Comparison of ENCODE assay signal across 8 cellular contexts in genomic region chr21:6374232-6374631, GRCh38.
DNase-seq lines count a peak whose midpoint lies in the region; ATAC-seq, FAIRE-seq and TF ChIP-seq lines count a peak whose summit lies in the region.
"Not testable (repeated sequence)": the region's sequence is repeated elsewhere in the genome, so short reads cannot be mapped to it uniquely, and the experiment has no call there.

No MANE protein-coding gene starts in this region.

- not testable (repeated sequence) for H4K20me1 ChIP-seq in Karpas-422 (ENCODE audit: insufficient read depth, low read depth, low read length); endothelial cell of umbilical vein (replicated peaks; ENCODE audit: control insufficient read depth, extremely low read depth, insufficient read depth, low read length)

- CTCF ChIA-PET in endothelial cell of umbilical vein (lab: Charles Lee): interaction anchor here (0.7 to 4.4 kb wide), 2 partner anchors 11 to 14 kb away, joined by 5 to 66 read pairs; no protein-coding TSS in a partner anchor

- H3K9ac ChIP-seq in Karpas-422 (ENCODE audit: low read length); endothelial cell of umbilical vein (replicated peaks; ENCODE audit: extremely low read depth, insufficient read depth, low read length); kidney (ENCODE audit: low read length in 2 of 2): not testable (repeated sequence)

- H3K4me2 ChIP-seq in Karpas-422 (ENCODE audit: low read depth, low read length, poor library complexity, severe bottlenecking); endothelial cell of umbilical vein (ENCODE audit: insufficient read depth, low read length): not testable (repeated sequence)

- not testable (repeated sequence) for BruUV-seq in endothelial cell of umbilical vein (replicated peaks; lab: Mats Ljungman, UMichigan)

- not testable (repeated sequence) for H3K27me3 ChIP-seq in CD4-positive, CD25-positive, alpha-beta regulatory T cell (ENCODE audit: control insufficient read depth, insufficient read depth, low read length); Karpas-422 (ENCODE audit: low read length); endothelial cell of umbilical vein (ENCODE audit: control insufficient read depth in 2 of 2, insufficient read depth in 2 of 2, low read length in 2 of 2); stomach

- TF ChIP-seq EP300 in stomach (IDR thresholded peaks at IDR 0.05): not testable (repeated sequence)

- H3K4me3 Mint-ChIP-seq in CD4-positive, CD25-positive, alpha-beta regulatory T cell; activated naive CD8-positive, alpha-beta T cell treated with anti-CD3 and anti-CD28 coated beads, Interleukin-2, amount 10 ng/mL, durations not matched to agents 7 days and 5 days; neural crest cell: not testable (repeated sequence)

- peak overlapping the region in 1 of 3 donors; percentile 56 for H3K27ac Mint-ChIP-seq in CD4-positive, CD25-positive, alpha-beta regulatory T cell
- H3K27ac Mint-ChIP-seq in activated naive CD8-positive, alpha-beta T cell treated with anti-CD3 and anti-CD28 coated beads, Interleukin-2, amount 10 ng/mL, durations not matched to agents 7 days and 5 days; neural crest cell (ENCODE audit: unreplicated experiment): not testable (repeated sequence)

- not testable (repeated sequence) for TF ChIP-seq POLR2A in endothelial cell of umbilical vein (IDR thresholded peaks at IDR 0.05; ENCODE audit: low read depth, low read length); stomach (IDR thresholded peaks at IDR 0.05)

- POLR2A ChIA-PET in activated naive CD8-positive, alpha-beta T cell treated with anti-CD3 and anti-CD28 coated beads, Interleukin-2, amount 10 ng/mL, durations not matched to agents 7 days and 5 days (lab: Charles Lee); endothelial cell of umbilical vein (lab: Charles Lee): not testable (repeated sequence)

- H3K9me3 Mint-ChIP-seq in CD4-positive, CD25-positive, alpha-beta regulatory T cell; activated naive CD8-positive, alpha-beta T cell treated with anti-CD3 and anti-CD28 coated beads, Interleukin-2, amount 10 ng/mL, durations not matched to agents 7 days and 5 days; neural crest cell: not testable (repeated sequence)

- not testable (repeated sequence) for H3K9me3 ChIP-seq in CD4-positive, CD25-positive, alpha-beta regulatory T cell (ENCODE audit: control insufficient read depth in 2 of 2, low read length in 2 of 2); Karpas-422 (ENCODE audit: low read length); endothelial cell of umbilical vein (replicated peaks; ENCODE audit: control insufficient read depth, insufficient read depth, low read length); kidney (ENCODE audit: control insufficient read depth in 1 of 2, low read length in 2 of 2); stomach

- intact Hi-C loops in endothelial cell of umbilical vein (cut with micrococcal nuclease); kidney (cut with DNase I); stomach (cut with DNase I; ENCODE audit: low total_unique reads): not testable (repeated sequence)

- H3K27me3 Mint-ChIP-seq in CD4-positive, CD25-positive, alpha-beta regulatory T cell; activated naive CD8-positive, alpha-beta T cell treated with anti-CD3 and anti-CD28 coated beads, Interleukin-2, amount 10 ng/mL, durations not matched to agents 7 days and 5 days: not testable (repeated sequence)
- H3K27me3 Mint-ChIP-seq in neural crest cell (ENCODE audit: low read depth): peaks cover 12% of the 10 kb centered on the region

- H3K4me3 ChIP-seq in CD4-positive, CD25-positive, alpha-beta regulatory T cell (ENCODE audit: low read depth, low read length); Karpas-422 (ENCODE audit: low read length); endothelial cell of umbilical vein (replicated peaks in 1 of 3; ENCODE audit: insufficient read depth in 1 of 3, low read depth in 1 of 3, low read length in 3 of 3); kidney (ENCODE audit: low read length in 2 of 2); stomach: not testable (repeated sequence)

- H3K9me1 ChIP-seq in endothelial cell of umbilical vein (replicated peaks; ENCODE audit: control insufficient read depth, extremely low read depth, insufficient read depth, low read length): not testable (repeated sequence)

- dilution Hi-C loops in endothelial cell of umbilical vein (cut with MboI; ENCODE audit: extremely low pct_ligation_motif_present, low sequenced_read_pairs): not testable (repeated sequence)

- 25 to 31% (median 29%) methylated on average over 12 of the region's 12 CpGs for WGBS in stomach, 5 donors

- not testable (repeated sequence) for ATAC-seq in CD4-positive, CD25-positive, alpha-beta regulatory T cell (ENCODE audit: low read depth in 2 of 2); activated naive CD8-positive, alpha-beta T cell treated with anti-CD3 and anti-CD28 coated beads, Interleukin-2, amount 10 ng/mL, durations not matched to agents 7 days and 5 days (ENCODE audit: low read depth)

- not testable (repeated sequence) for H3K27ac ChIP-seq in CD4-positive, CD25-positive, alpha-beta regulatory T cell (ENCODE audit: insufficient read depth, low read length, poor library complexity, severe bottlenecking); Karpas-422 (ENCODE audit: low read length); endothelial cell of umbilical vein (ENCODE audit: insufficient read depth, low read depth, low read length); kidney (ENCODE audit: low read depth in 2 of 2, low read length in 2 of 2); stomach

- not testable (repeated sequence) for H3K36me3 ChIP-seq in CD4-positive, CD25-positive, alpha-beta regulatory T cell (ENCODE audit: control insufficient read depth, insufficient read depth, low read length); Karpas-422 (ENCODE audit: insufficient read depth, low read length); endothelial cell of umbilical vein (ENCODE audit: control insufficient read depth in 2 of 2, extremely low read depth in 1 of 2, insufficient read depth in 2 of 2, low read length in 2 of 2); kidney (ENCODE audit: control insufficient read depth in 1 of 2, insufficient read depth in 2 of 2, low read length in 2 of 2); stomach

- H3K79me2 ChIP-seq in Karpas-422 (ENCODE audit: low read length); endothelial cell of umbilical vein (ENCODE audit: control insufficient read depth, insufficient read depth, low read length): not testable (repeated sequence)

- not testable (repeated sequence) for H3K36me3 Mint-ChIP-seq in CD4-positive, CD25-positive, alpha-beta regulatory T cell; activated naive CD8-positive, alpha-beta T cell treated with anti-CD3 and anti-CD28 coated beads, Interleukin-2, amount 10 ng/mL, durations not matched to agents 7 days and 5 days; neural crest cell (ENCODE audit: low read depth)

- H3K4me1 ChIP-seq in CD4-positive, CD25-positive, alpha-beta regulatory T cell (ENCODE audit: control insufficient read depth, insufficient read depth, low read length, poor library complexity, severe bottlenecking); Karpas-422 (ENCODE audit: low read length); endothelial cell of umbilical vein (ENCODE audit: control insufficient read depth, extremely low read depth, insufficient read depth, low read length); kidney (ENCODE audit: control insufficient read depth in 1 of 2, insufficient read depth in 1 of 2, low read depth in 1 of 2, low read length in 2 of 2); stomach: not testable (repeated sequence)

- not testable (repeated sequence) for H3K4me1 Mint-ChIP-seq in CD4-positive, CD25-positive, alpha-beta regulatory T cell; activated naive CD8-positive, alpha-beta T cell treated with anti-CD3 and anti-CD28 coated beads, Interleukin-2, amount 10 ng/mL, durations not matched to agents 7 days and 5 days; neural crest cell

- peak in 2 of 3 donors; percentile 7 to 40 for DNase-seq in CD4-positive, CD25-positive, alpha-beta regulatory T cell
- DNase-seq in Karpas-422 (peak; percentile 41), endothelial cell of umbilical vein (ENCODE audit: low read depth, low spot score) (peak; percentile 32), kidney (peak; percentile 78), stomach (peak; percentile 27)
- peak; percentile 1 to 25 for DNase-seq in activated CD4-positive, alpha-beta T cell treated with anti-CD3 and anti-CD28 coated beads for 4 hours
- DNase-seq in activated naive CD8-positive, alpha-beta T cell treated with anti-CD3 and anti-CD28 coated beads, Interleukin-2, amount 10 ng/mL, durations not matched to agents 7 days and 5 days: peak; percentile 59
- not testable (repeated sequence) for DNase-seq in neural crest cell (ENCODE audit: low read depth, low spot score)

- not testable (repeated sequence) for FAIRE-seq in endothelial cell of umbilical vein (lab: Jason Lieb, UNC); kidney (lab: Jason Lieb, UNC)

- H3K9me2 ChIP-seq in Karpas-422 (replicated peaks; ENCODE audit: insufficient read depth, low read length): not testable (repeated sequence)

- H2AFZ ChIP-seq in Karpas-422 (ENCODE audit: low read length); endothelial cell of umbilical vein (ENCODE audit: low read depth, low read length): not testable (repeated sequence)

- TF ChIP-seq CTCF in endothelial cell of umbilical vein (IDR thresholded peaks at IDR 0.05; ENCODE audit: extremely low read depth in 1 of 2, insufficient read depth in 1 of 2, low read depth in 1 of 2, low read length in 2 of 2): not testable (repeated sequence)
- peak; percentile 8 for TF ChIP-seq CTCF in kidney (IDR thresholded peaks at IDR 0.05; ENCODE audit: borderline replicate concordance, extremely low read depth, insufficient read depth)
- TF ChIP-seq CTCF in neural crest cell (conservative IDR thresholded peaks at IDR 0.05): peak; percentile 42
- TF ChIP-seq CTCF in stomach (IDR thresholded peaks at IDR 0.05): peak in 2 of 7 experiments; percentile 15 to 33
